Comparison of ENCODE assay signal across 11 cellular contexts in the genomic region with DNA sequence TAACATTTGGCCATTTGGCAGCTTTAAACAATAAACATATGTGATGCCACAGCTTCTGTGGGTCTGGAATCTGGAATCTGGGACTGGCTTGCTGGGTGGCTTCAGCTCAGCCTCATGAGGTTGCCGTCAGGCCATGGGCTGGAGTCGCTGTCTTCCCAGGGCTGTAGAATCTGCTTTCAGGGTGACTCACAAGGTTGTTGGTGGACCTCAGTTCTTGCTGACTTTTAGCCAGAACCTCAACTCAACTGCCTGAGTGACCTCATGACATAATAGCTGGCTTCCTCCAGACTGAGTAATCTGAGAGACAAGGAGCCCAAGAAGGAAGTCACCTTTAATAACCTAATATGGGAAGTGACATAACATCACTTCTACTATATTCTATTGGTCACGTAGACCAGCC. TPM values are rescaled to one million over a fixed set of nuclear protein-coding genes. Genes with fewer than 3 reads are reported as not detected.
DNase-seq lines count a peak whose midpoint lies in the region; ATAC-seq and TF ChIP-seq lines count a peak whose summit lies in the region.
"Had no signal": no experiment of that assay in that cellular context is flagged by ENCODE, and none has a peak within 500 bp of the region (broad histone marks: within the 10 kb centered on the region; RNA-seq: fewer than 3 reads in every experiment).

No MANE protein-coding gene starts in this region.

- no peaks in the 10 kb centered on the region for H3K27me3 Mint-ChIP-seq in activated naive CD4-positive, alpha-beta T cell treated with anti-CD3 and anti-CD28 coated beads, Interleukin-2, amount 10 ng/mL, durations not matched to agents 7 days and 5 days
- no peaks in the 10 kb centered on the region for H3K27me3 Mint-ChIP-seq in glutamatergic neuron (ENCODE audit: unreplicated experiment)

- no peak overlapping the region for H3K27ac Mint-ChIP-seq in activated naive CD4-positive, alpha-beta T cell treated with anti-CD3 and anti-CD28 coated beads, Interleukin-2, amount 10 ng/mL, durations not matched to agents 7 days and 5 days
- no peak overlapping the region for H3K27ac Mint-ChIP-seq in glutamatergic neuron (ENCODE audit: unreplicated experiment)
- H3K27ac Mint-ChIP-seq: T-helper 2 cell treated with Interferon-gamma antibody and Interleukin-4, amounts not matched to agents 5 μg/mL and 100 μg/mL, for 36 hours had no signal

- H3K27me3 ChIP-seq in adrenal gland, result no peaks in the 10 kb centered on the region

- peaks cover 0 to 6% of the 10 kb centered on the region in 2 donors for H3K36me3 ChIP-seq in adrenal gland (replicated peaks in 1 of 2)

- TF ChIP-seq CTCF in adrenal gland (IDR thresholded peaks at IDR 0.05), result no peak
- no peak for TF ChIP-seq CTCF in glutamatergic neuron (IDR thresholded peaks at IDR 0.05; ENCODE audit: partially characterized antibody, unreplicated experiment)

- peak; percentile 98 for DNase-seq in ACHN
- peak; percentile 26 for DNase-seq in HPDE6-E6E7 (ENCODE audit: extremely low spot score)
- DNase-seq in adrenal gland, result peak; percentile 32 to 71 (median 63)
- peak; percentile 59 for DNase-seq in hepatic stellate cell (ENCODE audit: low spot score)
- DNase-seq in activated CD4-positive, alpha-beta T cell treated with anti-CD3 and anti-CD28 coated beads for 48 hours, result no peak
- DNase-seq in activated naive CD4-positive, alpha-beta T cell treated with anti-CD3 and anti-CD28 coated beads, Interleukin-2, amount 10 ng/mL, durations not matched to agents 7 days and 5 days, result no peak
- no peak for DNase-seq in glutamatergic neuron
- DNase-seq: Calu3, NCI-H1694 treated with DMSO at 0.1 percent for 48 hours had no signal

- H3K4me1 ChIP-seq in adrenal gland (replicated peaks in 1 of 2), result no peaks in the 10 kb centered on the region

- peaks cover 36% of the 10 kb centered on the region for H3K36me3 Mint-ChIP-seq in activated naive CD4-positive, alpha-beta T cell treated with anti-CD3 and anti-CD28 coated beads, Interleukin-2, amount 10 ng/mL, durations not matched to agents 7 days and 5 days
- no peaks in the 10 kb centered on the region for H3K36me3 Mint-ChIP-seq in glutamatergic neuron (ENCODE audit: unreplicated experiment)

- CTCF ChIA-PET in activated naive CD4-positive, alpha-beta T cell treated with anti-CD3 and anti-CD28 coated beads, Interleukin-2, amount 10 ng/mL, durations not matched to agents 7 days and 5 days (lab: Charles Lee), result no interaction called here

- no peak overlapping the region for H3K4me3 Mint-ChIP-seq in activated naive CD4-positive, alpha-beta T cell treated with anti-CD3 and anti-CD28 coated beads, Interleukin-2, amount 10 ng/mL, durations not matched to agents 7 days and 5 days
- H3K4me3 Mint-ChIP-seq in glutamatergic neuron (ENCODE audit: unreplicated experiment), result no peak overlapping the region
- H3K4me3 Mint-ChIP-seq: T-helper 2 cell treated with Interferon-gamma antibody and Interleukin-4, amounts not matched to agents 5 μg/mL and 100 μg/mL, for 36 hours had no signal

- H3K27ac ChIP-seq in adrenal gland, result no peak overlapping the region

- in situ Hi-C loops in ACHN (cut with HindIII; ENCODE audit: low pct_ligation_motif_present, low pct_unique_long_range_greater_than_20kb, low sequenced_read_pairs), result no loop called here

- ATAC-seq in HG03108 (IDR thresholded peaks at IDR 0.05; ENCODE audit: unreplicated experiment), result no peak

- 42 to 73% (median 60%) methylated on average over 3 of the region's 3 CpGs for WGBS in adrenal gland, 4 donors

- no peaks in the 10 kb centered on the region for H3K9me3 Mint-ChIP-seq in activated naive CD4-positive, alpha-beta T cell treated with anti-CD3 and anti-CD28 coated beads, Interleukin-2, amount 10 ng/mL, durations not matched to agents 7 days and 5 days
- H3K9me3 Mint-ChIP-seq in glutamatergic neuron (ENCODE audit: unreplicated experiment), result no peaks in the 10 kb centered on the region
- H3K9me3 Mint-ChIP-seq: T-helper 2 cell treated with Interferon-gamma antibody and Interleukin-4, amounts not matched to agents 5 μg/mL and 100 μg/mL, for 36 hours had no signal

- TF ChIP-seq POLR2A in adrenal gland (IDR thresholded peaks at IDR 0.05), result no peak

- intact Hi-C loops in adrenal gland (cut with DNase I), result no loop called here

- H3K4me1 Mint-ChIP-seq in activated naive CD4-positive, alpha-beta T cell treated with anti-CD3 and anti-CD28 coated beads, Interleukin-2, amount 10 ng/mL, durations not matched to agents 7 days and 5 days, result peaks cover 6% of the 10 kb centered on the region
- no peaks in the 10 kb centered on the region for H3K4me1 Mint-ChIP-seq in glutamatergic neuron (ENCODE audit: low read depth, unreplicated experiment)

- H3K4me3 ChIP-seq in adrenal gland, result no peak overlapping the region

- no peaks in the 10 kb centered on the region for H3K9me3 ChIP-seq in adrenal gland (replicated peaks in 1 of 3)

RNA-seq across cellular contexts. Expression of a gene that starts 44.6 kb away (rescaled TPM):
- total RNA-seq in adrenal gland (100 to 1,000 TPM in 1 of 8 donors, 10 to 100 TPM in 7; 19.3 to 119 (median 45.3) TPM), glutamatergic neuron (ENCODE audit: unreplicated experiment) (81.1 TPM)
- polyA plus RNA-seq in adrenal gland, result 10 to 100 TPM; 53.6 to 71.4 (median 68.2) TPM

Comparison
In these comparisons a context has a peak if more than half of its experiments do, and no peak if none do; other contexts are left out.
1. DNase-seq: peak in ACHN (single experiment), HPDE6-E6E7 (single experiment), adrenal gland (7 of 7) and hepatic stellate cell (single experiment); none in activated CD4-positive, alpha-beta T cell treated with anti-CD3 and anti-CD28 coated beads for 48 hours (single experiment), activated naive CD4-positive, alpha-beta T cell treated with anti-CD3 and anti-CD28 coated beads, Interleukin-2, amount 10 ng/mL, durations not matched to agents 7 days and 5 days (single experiment) and glutamatergic neuron (single experiment).